ENCODE assay signal across 15 cellular contexts in genomic region chr11:62431171-62431895, GRCh38. TPM values are rescaled to one million over a fixed set of nuclear protein-coding genes. Genes with fewer than 3 reads are reported as not detected.
DNase-seq lines count a peak whose midpoint lies in the region; ATAC-seq and TF ChIP-seq lines count a peak whose summit lies in the region.
"Had no signal": no experiment of that assay in that cellular context is flagged by ENCODE, and none has a peak within 500 bp of the region (broad histone marks: within the 10 kb centered on the region; RNA-seq: fewer than 3 reads in every experiment).

No MANE protein-coding gene starts in this region.

- ATAC-seq in activated naive CD8-positive, alpha-beta T cell treated with anti-CD3 and anti-CD28 coated beads, Interleukin-2, amount 10 ng/mL, durations not matched to agents 7 days and 5 days (ENCODE audit: low read depth): no peak
- ATAC-seq in activated naive CD8-positive, alpha-beta T cell treated with anti-CD3 and anti-CD28 coated beads, Interleukin-2, amount 50 U/mL, for 24 hours: no peak
- no peak for ATAC-seq in sciatic nerve
- ATAC-seq: esophagus mucosa had no signal

- POLR2A ChIA-PET in activated naive CD8-positive, alpha-beta T cell treated with anti-CD3 and anti-CD28 coated beads, Interleukin-2, amount 10 ng/mL, durations not matched to agents 7 days and 5 days (lab: Charles Lee): no interaction called here

- peak overlapping the region; percentile 27 for H3K4me3 ChIP-seq in WI38 (ENCODE audit: low read depth, low read length)
- no peak overlapping the region for H3K4me3 ChIP-seq in tibial nerve

- H3K9me3 ChIP-seq in tibial nerve: no peaks in the 10 kb centered on the region

- WGBS in tibial nerve, 2 donors: 46 to 48% methylated on average over 11 of the region's 11 CpGs

- H3K27me3 Mint-ChIP-seq in activated naive CD8-positive, alpha-beta T cell treated with anti-CD3 and anti-CD28 coated beads, Interleukin-2, amount 10 ng/mL, durations not matched to agents 7 days and 5 days: no peaks in the 10 kb centered on the region
- H3K27me3 Mint-ChIP-seq in activated naive CD8-positive, alpha-beta T cell treated with anti-CD3 and anti-CD28 coated beads, Interleukin-2, amount 50 U/mL, for 24 hours: no peaks in the 10 kb centered on the region

- no peaks in the 10 kb centered on the region for H3K27me3 ChIP-seq in tibial nerve

- peaks cover 0 to 99% (median 57%) of the 10 kb centered on the region in 4 donors for H3K4me1 ChIP-seq in tibial nerve

- no peaks in the 10 kb centered on the region for H3K36me3 ChIP-seq in tibial nerve

- H3K27ac ChIP-seq in tibial nerve: peak overlapping the region in 3 of 4 donors; percentile 30 to 96 (median 91)

- no peak for DNase-seq in activated naive CD8-positive, alpha-beta T cell treated with anti-CD3 and anti-CD28 coated beads, Interleukin-2, amount 10 ng/mL, durations not matched to agents 7 days and 5 days
- DNase-seq in activated naive CD8-positive, alpha-beta T cell treated with anti-CD3 and anti-CD28 coated beads, Interleukin-2, amount 50 U/mL, for 24 hours: no peak
- peak; percentile 64 for DNase-seq in glomerular visceral epithelial cell (ENCODE audit: extremely low spot score)
- DNase-seq in tibial nerve (ENCODE audit: low spot score in 2 of 2): no peak
- no peak for DNase-seq in DMS79 (lab: John Stamatoyannopoulos, UW)
- DNase-seq in sciatic nerve (ENCODE audit: low spot score): no peak
- no peak for DNase-seq in D341Med (ENCODE audit: low spot score)
- DNase-seq: activated T-cell treated with anti-CD3 and anti-CD28 coated beads for 4 hours; GOT3; stimulated activated naive CD4-positive, alpha-beta T cell treated with Interleukin-2 at 50 U/mL for 16 hours had no signal

- intact Hi-C loops in sciatic nerve (cut with DNase I): no loop called here

- TF ChIP-seq EP300 in tibial nerve (IDR thresholded peaks at IDR 0.05): no peak

- TF ChIP-seq CTCF in WI38 (IDR thresholded peaks at IDR 0.05; ENCODE audit: low read depth, low read length) (no peak), tibial nerve (IDR thresholded peaks at IDR 0.05) (no peak)

- no peak for TF ChIP-seq POLR2A in tibial nerve (IDR thresholded peaks at IDR 0.05)

- H3K4me3 Mint-ChIP-seq in activated naive CD8-positive, alpha-beta T cell treated with anti-CD3 and anti-CD28 coated beads, Interleukin-2, amount 10 ng/mL, durations not matched to agents 7 days and 5 days: no peak overlapping the region
- no peak overlapping the region for H3K4me3 Mint-ChIP-seq in activated naive CD8-positive, alpha-beta T cell treated with anti-CD3 and anti-CD28 coated beads, Interleukin-2, amount 50 U/mL, for 24 hours
- H3K4me3 Mint-ChIP-seq: neural crest cell had no signal

- peaks cover 52% of the 10 kb centered on the region for H3K4me1 Mint-ChIP-seq in activated naive CD8-positive, alpha-beta T cell treated with anti-CD3 and anti-CD28 coated beads, Interleukin-2, amount 10 ng/mL, durations not matched to agents 7 days and 5 days
- peaks cover 70% of the 10 kb centered on the region for H3K4me1 Mint-ChIP-seq in activated naive CD8-positive, alpha-beta T cell treated with anti-CD3 and anti-CD28 coated beads, Interleukin-2, amount 50 U/mL, for 24 hours

- H3K36me3 Mint-ChIP-seq in activated naive CD8-positive, alpha-beta T cell treated with anti-CD3 and anti-CD28 coated beads, Interleukin-2, amount 10 ng/mL, durations not matched to agents 7 days and 5 days: no peaks in the 10 kb centered on the region
- no peaks in the 10 kb centered on the region for H3K36me3 Mint-ChIP-seq in activated naive CD8-positive, alpha-beta T cell treated with anti-CD3 and anti-CD28 coated beads, Interleukin-2, amount 50 U/mL, for 24 hours (ENCODE audit: low read depth)

- no peaks in the 10 kb centered on the region for H3K9me3 Mint-ChIP-seq in activated naive CD8-positive, alpha-beta T cell treated with anti-CD3 and anti-CD28 coated beads, Interleukin-2, amount 10 ng/mL, durations not matched to agents 7 days and 5 days
- no peaks in the 10 kb centered on the region for H3K9me3 Mint-ChIP-seq in activated naive CD8-positive, alpha-beta T cell treated with anti-CD3 and anti-CD28 coated beads, Interleukin-2, amount 50 U/mL, for 24 hours
- H3K9me3 Mint-ChIP-seq: neural crest cell had no signal

- H3K27ac Mint-ChIP-seq in activated naive CD8-positive, alpha-beta T cell treated with anti-CD3 and anti-CD28 coated beads, Interleukin-2, amount 10 ng/mL, durations not matched to agents 7 days and 5 days: peak overlapping the region; percentile 18
- no peak overlapping the region for H3K27ac Mint-ChIP-seq in activated naive CD8-positive, alpha-beta T cell treated with anti-CD3 and anti-CD28 coated beads, Interleukin-2, amount 50 U/mL, for 24 hours

RNA-seq across cellular contexts. Expression of gene SCGB1A1, which starts 12.5 kb away (rescaled TPM):
- not detected for total RNA-seq in activated naive CD8-positive, alpha-beta T cell treated with anti-CD3 and anti-CD28 coated beads, Interleukin-2, amount 10 ng/mL, durations not matched to agents 7 days and 5 days
- total RNA-seq in tibial nerve: not detected
- total RNA-seq in sciatic nerve: 3.5 TPM
- total RNA-seq: bronchial epithelial cell, kidney epithelial cell, neural crest cell had no signal
